ENCODE assay signal across 14 cellular contexts in the genomic region with DNA sequence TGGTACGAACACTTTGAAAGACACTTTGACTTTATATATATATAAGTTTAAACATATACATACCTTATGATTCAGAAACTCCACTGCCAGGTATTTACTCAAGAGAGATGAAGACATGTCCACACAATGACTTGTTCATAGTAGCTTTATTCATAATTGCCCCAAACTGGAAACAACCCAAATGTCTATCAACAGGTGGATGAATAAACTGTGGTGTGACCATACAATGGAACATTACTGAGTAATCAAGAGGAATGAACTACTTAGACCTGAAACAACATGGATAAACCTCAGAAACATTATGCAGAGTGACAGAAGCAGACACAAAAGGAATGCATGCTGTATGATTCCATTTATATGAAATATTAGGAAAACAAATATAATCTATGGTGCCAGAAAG.
A peak's percentile ranks its signal among the peaks of the same experiment; 100 is the strongest.
DNase-seq lines count a peak whose midpoint lies in the region; ATAC-seq and TF ChIP-seq lines count a peak whose summit lies in the region.
"Had no signal": no experiment of that assay in that cellular context is flagged by ENCODE, and none has a peak within 500 bp of the region (broad histone marks: within the 10 kb centered on the region; RNA-seq: fewer than 3 reads in every experiment).

No MANE protein-coding gene starts in this region.

- H3K27me3 ChIP-seq in mammary epithelial cell (ENCODE audit: insufficient read depth, low read length) (no peaks in the 10 kb centered on the region), foreskin keratinocyte (no peaks in the 10 kb centered on the region)

- in situ Hi-C loops in mammary epithelial cell (cut with MboI; ENCODE audit: low sequenced_read_pairs in 2 of 2), result no loop called here

- H3K9ac ChIP-seq in mammary epithelial cell (ENCODE audit: insufficient read depth, low read length), result no peak overlapping the region

- no peak overlapping the region for H3K27ac Mint-ChIP-seq in effector memory CD8-positive, alpha-beta T cell
- H3K27ac Mint-ChIP-seq: B cell; CD4-positive, alpha-beta T cell had no signal

- H4K20me1 ChIP-seq in mammary epithelial cell (ENCODE audit: insufficient read depth, low read length), result no peaks in the 10 kb centered on the region

- H3K4me3 Mint-ChIP-seq in effector memory CD8-positive, alpha-beta T cell, result no peak overlapping the region
- H3K4me3 Mint-ChIP-seq: B cell; CD4-positive, alpha-beta T cell had no signal

- H3K27me3 Mint-ChIP-seq in effector memory CD8-positive, alpha-beta T cell, result peaks cover 29 to 47% of the 10 kb centered on the region in 2 donors

- H3K4me1 ChIP-seq in HEK293 (ENCODE audit: control insufficient read depth, insufficient read depth, low read length) (no peaks in the 10 kb centered on the region), mammary epithelial cell (ENCODE audit: insufficient read depth, low read length) (peaks cover 19% of the 10 kb centered on the region), foreskin keratinocyte (peaks cover 22% of the 10 kb centered on the region)

- peaks cover 0 to 3% of the 10 kb centered on the region in 2 donors for H3K4me1 Mint-ChIP-seq in effector memory CD8-positive, alpha-beta T cell (ENCODE audit: low read depth in 2 of 2)
- H3K4me1 Mint-ChIP-seq: B cell had no signal

- DNase-seq in LHCN-M2 (ENCODE audit: low read depth), result peak; percentile 66
- DNase-seq in mammary epithelial cell, result peak; percentile 94
- DNase-seq in foreskin keratinocyte, result peak; percentile 98 to 99
- no peak for DNase-seq in NCI-H510A treated with DMSO at 0.1 percent for 48 hours (lab: John Stamatoyannopoulos, UW)
- no peak for DNase-seq in erythroblast (lab: John Stamatoyannopoulos, UW)
- DNase-seq in effector memory CD8-positive, alpha-beta T cell, result no peak
- DNase-seq: C1 segment of cervical spinal cord; Calu3; CD4-positive, alpha-beta T cell; DMS 273 treated with DMSO at 0.1 percent for 48 hours had no signal

- ATAC-seq in foreskin keratinocyte, result peak; percentile 75
- ATAC-seq in effector memory CD8-positive, alpha-beta T cell (replicated peaks), result no peak
- no peak for ATAC-seq in SK-N-SH treated with all-trans-retinoic acid at 6 μM for 48 hours
- ATAC-seq: HCT116 had no signal

- no peak overlapping the region for H3K4me3 ChIP-seq in HEK293 (ENCODE audit: low read depth, low read length)
- no peak overlapping the region for H3K4me3 ChIP-seq in mammary epithelial cell (replicated peaks in 1 of 3; ENCODE audit: insufficient read depth in 1 of 3, low read depth in 2 of 3, low read length in 3 of 3)

- POLR2A ChIA-PET in HEK293 (lab: Yijun Ruan, JAX), result no interaction called here

- TF ChIP-seq CTCF in HEK293 (tag by site-specific recombination; IDR thresholded peaks at IDR 0.05) (no peak), mammary epithelial cell (conservative IDR thresholded peaks at IDR 0.05 in 1 of 2, IDR thresholded peaks at IDR 0.05 in 1 of 2; ENCODE audit: extremely low read depth in 1 of 2, insufficient read depth in 1 of 2, low read depth in 1 of 2, low read length in 2 of 2) (no peak), foreskin keratinocyte (conservative IDR thresholded peaks at IDR 0.05) (no peak)

- intact Hi-C loops in mammary epithelial cell (cut with micrococcal nuclease), result no loop called here

- no peaks in the 10 kb centered on the region for H3K9me3 Mint-ChIP-seq in effector memory CD8-positive, alpha-beta T cell
- H3K9me3 Mint-ChIP-seq: CD4-positive, alpha-beta T cell had no signal

- H2AFZ ChIP-seq in mammary epithelial cell (ENCODE audit: low read depth, low read length), result no peak overlapping the region

- no peak for TF ChIP-seq POLR2A in erythroblast (IDR thresholded peaks at IDR 0.05; ENCODE audit: low read length)

- H3K36me3 Mint-ChIP-seq in effector memory CD8-positive, alpha-beta T cell (ENCODE audit: insufficient read depth), result no peaks in the 10 kb centered on the region

- no TSS peak for BruUV-seq in mammary epithelial cell (replicated peaks; lab: Mats Ljungman, UMichigan)

- no peaks in the 10 kb centered on the region for H3K36me3 ChIP-seq in HEK293 (ENCODE audit: control insufficient read depth in 2 of 2, insufficient read depth in 1 of 2, low read length in 2 of 2)
- H3K36me3 ChIP-seq in mammary epithelial cell (ENCODE audit: insufficient read depth, low read length), result no peaks in the 10 kb centered on the region

- H3K79me2 ChIP-seq in mammary epithelial cell (ENCODE audit: insufficient read depth, low read length), result no peaks in the 10 kb centered on the region

- H3K9me3 ChIP-seq in HEK293 (ENCODE audit: control insufficient read depth, insufficient read depth, low read depth, low read length) (no peaks in the 10 kb centered on the region), mammary epithelial cell (replicated peaks; ENCODE audit: insufficient read depth, low read length) (no peaks in the 10 kb centered on the region)

- WGBS in mammary epithelial cell (ENCODE audit: low coverage, missing lambda C conversion rate), result 5% methylated on average over 1 of the region's 1 CpG

- no peak overlapping the region for H3K27ac ChIP-seq in HEK293 (ENCODE audit: extremely low read depth, low read depth, low read length)
- no peak overlapping the region for H3K27ac ChIP-seq in mammary epithelial cell (ENCODE audit: insufficient read depth, low read depth, low read length)
- H3K27ac ChIP-seq in foreskin keratinocyte, result peak overlapping the region; percentile 16

- dilution Hi-C loops in mammary epithelial cell (cut with HindIII; ENCODE audit: low sequenced_read_pairs), result no loop called here

- CTCF ChIA-PET in HEK293 (lab: Yijun Ruan, JAX), result interaction anchor here (0.6 to 2.8 kb wide), 2 partner anchors 16 to 46 kb away, joined by 6 to 14 read pairs; no protein-coding TSS in a partner anchor
- CTCF ChIA-PET in mammary epithelial cell (lab: Charles Lee; ENCODE audit: low non-redundant PET), result no interaction called here

- H3K4me2 ChIP-seq in mammary epithelial cell (ENCODE audit: insufficient read depth, low read depth, low read length), result no peak overlapping the region

TF ChIP-seq in HEK293, 187 proteins besides CTCF, POLR2A, EP300 and RAD21:
- TF ChIP-seq SCRT2 (tag by site-specific recombination; IDR thresholded peaks at IDR 0.05) (peak; percentile 66), ZEB2 (tag by site-specific recombination; IDR thresholded peaks at IDR 0.05) (no peak)

TF ChIP-seq in SK-N-SH treated with all-trans-retinoic acid at 6 μM for 48 hours, 23 proteins besides CTCF, POLR2A, EP300 and RAD21:
- TF ChIP-seq PPARA (CRISPR knock-in tag; IDR thresholded peaks at IDR 0.05; ENCODE audit: borderline replicate concordance), result no peak
- TF ChIP-seq ESRRG (CRISPR knock-in tag; IDR thresholded peaks at IDR 0.05), result no peak
- TF ChIP-seq ZFP3 (CRISPR knock-in tag; IDR thresholded peaks at IDR 0.05), result no peak

Comparison
In these comparisons a context has a peak if more than half of its experiments do, and no peak if none do; other contexts are left out.
1. DNase-seq: peak in LHCN-M2 (single experiment), mammary epithelial cell (single experiment) and foreskin keratinocyte (2 of 2); none in NCI-H510A treated with DMSO at 0.1 percent for 48 hours (single experiment), erythroblast (0 of 2) and effector memory CD8-positive, alpha-beta T cell (0 of 3).